14 cellular contexts compared by ENCODE assay signal in the genomic region with DNA sequence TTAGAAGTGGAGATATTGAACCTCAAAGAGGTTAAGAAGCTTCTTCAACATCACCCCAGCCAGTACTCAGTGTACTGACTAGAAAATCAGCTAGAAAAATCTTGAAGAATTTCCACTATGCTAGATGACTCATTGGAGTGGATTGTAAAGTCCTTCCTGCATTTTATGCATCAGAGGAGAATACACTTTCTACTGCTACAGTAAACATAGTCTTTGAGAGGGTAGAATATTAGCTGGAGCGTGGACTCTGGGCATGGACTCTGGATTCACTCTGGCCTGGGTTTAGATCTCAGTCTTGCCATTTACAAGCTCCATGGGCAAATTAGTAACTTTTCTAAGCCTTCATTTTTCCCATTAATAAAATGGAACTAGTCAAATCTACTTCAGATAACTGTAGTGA.
DNase-seq lines count a peak whose midpoint lies in the region; ATAC-seq and TF ChIP-seq lines count a peak whose summit lies in the region.
"Had no signal": no experiment of that assay in that cellular context is flagged by ENCODE, and none has a peak within 500 bp of the region (broad histone marks: within the 10 kb centered on the region; RNA-seq: fewer than 3 reads in every experiment).

No MANE protein-coding gene starts in this region.

- H3K27me3 ChIP-seq in HCT116 (ENCODE audit: insufficient read depth, low read length) (no peaks in the 10 kb centered on the region), hepatocyte (no peaks in the 10 kb centered on the region), thoracic aorta (replicated peaks; ENCODE audit: insufficient read depth) (no peaks in the 10 kb centered on the region)

- RAD21 ChIA-PET in HCT116 (lab: Charles Lee; ENCODE audit: low non-redundant PET in 1 of 2, low total read pairs in 2 of 2, uncharacterized antibody in 2 of 2, unreplicated experiment in 2 of 2): interaction anchor here (0.6 to 0.8 kb wide), 2 partner anchors 29 to 367 kb away, joined by 3 to 4 read pairs; no protein-coding TSS in a partner anchor

- H3K9me2 ChIP-seq in HCT116 (ENCODE audit: insufficient read depth) (no peaks in the 10 kb centered on the region), hepatocyte (replicated peaks; ENCODE audit: insufficient read depth) (no peaks in the 10 kb centered on the region)

- H2AFZ ChIP-seq in HCT116 (ENCODE audit: low read depth, low read length, poor library complexity, severe bottlenecking) (no peak overlapping the region), hepatocyte (no peak overlapping the region)

- 14% methylated on average over 1 of the region's 1 CpG for WGBS in hepatocyte (ENCODE audit: low lambda C conversion rate, missing lambda C conversion rate)

- H3K9me3 ChIP-seq in HCT116 (ENCODE audit: control insufficient read depth in 1 of 2, insufficient read depth in 1 of 2, low read depth in 1 of 2, low read length in 2 of 2) (no peaks in the 10 kb centered on the region; a peak in 1 of 4 replicates), hepatocyte (ENCODE audit: low read depth) (no peaks in the 10 kb centered on the region), thoracic aorta (no peaks in the 10 kb centered on the region)

- peak; percentile 66 for DNase-seq in HCT116 (ENCODE audit: low read depth, low spot score)
- DNase-seq in amniotic stem cell (lab: John Stamatoyannopoulos, UW): peak; percentile 35
- DNase-seq in hepatocyte (ENCODE audit: low spot score): peak; percentile 72
- no peak for DNase-seq in thoracic aorta (ENCODE audit: low spot score)
- no peak for DNase-seq in T-cell
- no peak for DNase-seq in NCI-H2029 treated with DMSO at 0.1 percent for 48 hours (lab: John Stamatoyannopoulos, UW)
- DNase-seq: endodermal cell, natural killer cell, NCI-H2227 treated with DMSO at 0.1 percent for 48 hours, T1000 had no signal

- intact Hi-C loops in HCT116 (cut with micrococcal nuclease): no loop called here

- CTCF ChIA-PET in HCT116 (lab: Charles Lee): no interaction called here
- CTCF ChIA-PET in T-cell (lab: Charles Lee): no interaction called here

- BruUV-seq in HCT116 (replicated peaks; lab: Mats Ljungman, UMichigan): no TSS peak

- TF ChIP-seq RAD21 in HCT116 (IDR thresholded peaks at IDR 0.05; ENCODE audit: low read depth): peak; percentile 34; the same call in 1 of the 2 replicates

- no peaks in the 10 kb centered on the region for H3K36me3 Mint-ChIP-seq in T-cell
- H3K36me3 Mint-ChIP-seq: natural killer cell had no signal

- peak; percentile 71 for ATAC-seq in HCT116
- ATAC-seq in thoracic aorta (ENCODE audit: insufficient number of reproducible peaks, low FRiP score, low read depth): peak; percentile 63
- ATAC-seq in T-cell (replicated peaks in 1 of 4): no peak
- no peak for ATAC-seq in HG02970 (IDR thresholded peaks at IDR 0.05; ENCODE audit: low FRiP score, unreplicated experiment)
- no peak for ATAC-seq in HG03135 (IDR thresholded peaks at IDR 0.05; ENCODE audit: unreplicated experiment)
- ATAC-seq: natural killer cell had no signal

- H3K36me3 ChIP-seq in HCT116 (ENCODE audit: control insufficient read depth in 1 of 2, insufficient read depth in 2 of 2, low read length in 2 of 2): peaks cover 0 to 9% of the 10 kb centered on the region in 2 experiments; a peak in 1 of 4 replicates
- H3K36me3 ChIP-seq in hepatocyte (replicated peaks; ENCODE audit: insufficient read depth, low read depth): no peaks in the 10 kb centered on the region
- no peaks in the 10 kb centered on the region for H3K36me3 ChIP-seq in thoracic aorta

- H3K27me3 Mint-ChIP-seq in T-cell: peaks cover 9 to 19% of the 10 kb centered on the region in 2 donors

- no peak overlapping the region for H3K4me3 Mint-ChIP-seq in T-cell
- H3K4me3 Mint-ChIP-seq: activated T-helper 1 cell treated with anti-CD3 and anti-CD28 coated beads, Interleukin-12 subunit alpha, Interleukin-12 subunit beta, Interleukin-2, Interleukin-4 antibody, amounts not matched to agents 30 ng/mL and 10 ng/mL and 1 ng/mL, durations not matched to agents 14 hours and 24 hours and 36 hours; endodermal cell; natural killer cell had no signal

- H4K20me1 ChIP-seq in HCT116 (ENCODE audit: insufficient read depth): no peaks in the 10 kb centered on the region
- H4K20me1 ChIP-seq in hepatocyte (ENCODE audit: insufficient read depth, poor library complexity, severe bottlenecking): no peaks in the 10 kb centered on the region

- H3K27ac Mint-ChIP-seq in T-cell: no peak overlapping the region
- H3K27ac Mint-ChIP-seq: activated T-helper 1 cell treated with anti-CD3 and anti-CD28 coated beads, Interleukin-12 subunit alpha, Interleukin-12 subunit beta, Interleukin-2, Interleukin-4 antibody, amounts not matched to agents 30 ng/mL and 10 ng/mL and 1 ng/mL, durations not matched to agents 14 hours and 24 hours and 36 hours; endodermal cell; natural killer cell had no signal

- H3K4me2 ChIP-seq in HCT116 (ENCODE audit: low read length) (peak overlapping the region; percentile 57), hepatocyte (no peak overlapping the region)

- POLR2A ChIA-PET in HCT116 (lab: Charles Lee) (interaction anchor here (0.6 to 1.1 kb wide), 3 partner anchors 11 to 69 kb away, joined by 3 to 4 read pairs (median 3); no protein-coding TSS in a partner anchor), T-cell (lab: Charles Lee) (no interaction called here)

- TF ChIP-seq CTCF in HCT116 (IDR thresholded peaks at IDR 0.05 in 2 of 3, conservative IDR thresholded peaks at IDR 0.05 in 1 of 3; ENCODE audit: borderline replicate concordance in 1 of 3, insufficient read depth in 1 of 3, low read depth in 2 of 3, low read length in 2 of 3) (no peak), hepatocyte (IDR thresholded peaks at IDR 0.05; ENCODE audit: poor library complexity) (no peak), thoracic aorta (IDR thresholded peaks at IDR 0.05) (no peak)

- H3K79me2 ChIP-seq in HCT116 (ENCODE audit: insufficient read depth, low read length): peaks cover 4% of the 10 kb centered on the region; the same call in 1 of the 2 replicates
- H3K79me2 ChIP-seq in hepatocyte: no peaks in the 10 kb centered on the region

- H3K9me3 Mint-ChIP-seq in T-cell: peaks cover 0 to 4% (median 0%) of the 10 kb centered on the region in 3 donors
- H3K9me3 Mint-ChIP-seq: activated T-helper 1 cell treated with anti-CD3 and anti-CD28 coated beads, Interleukin-12 subunit alpha, Interleukin-12 subunit beta, Interleukin-2, Interleukin-4 antibody, amounts not matched to agents 30 ng/mL and 10 ng/mL and 1 ng/mL, durations not matched to agents 14 hours and 24 hours and 36 hours had no signal

- H3K9ac ChIP-seq in HCT116 (ENCODE audit: low read length): peak overlapping the region; percentile 49

- H3K4me1 ChIP-seq in HCT116 (ENCODE audit: control insufficient read depth in 1 of 2, insufficient read depth in 2 of 2, low read length in 2 of 2) (peaks cover 61 to 75% of the 10 kb centered on the region in 2 experiments), hepatocyte (ENCODE audit: insufficient read depth) (peaks cover 21% of the 10 kb centered on the region), thoracic aorta (ENCODE audit: control insufficient read depth in 1 of 2, low read depth in 2 of 2) (peaks cover 0 to 10% of the 10 kb centered on the region in 2 donors)

- H3K4me3 ChIP-seq in HCT116 (replicated peaks in 1 of 2; ENCODE audit: low read depth in 1 of 2, low read length in 2 of 2) (peak overlapping the region in 1 of 2 experiments; percentile 12; a peak in 1 of 4 replicates), hepatocyte (no peak overlapping the region), thoracic aorta (no peak overlapping the region)

- H3K4me1 Mint-ChIP-seq in T-cell: no peaks in the 10 kb centered on the region
- H3K4me1 Mint-ChIP-seq: natural killer cell had no signal

- H3K27ac ChIP-seq in HCT116 (ENCODE audit: low read depth, low read length): peak overlapping the region; percentile 92
- H3K27ac ChIP-seq in hepatocyte: peak overlapping the region; percentile 69
- peak overlapping the region in 1 of 2 donors; percentile 1 for H3K27ac ChIP-seq in thoracic aorta
- H3K27ac ChIP-seq: HL-60 had no signal

- TF ChIP-seq POLR2A in HCT116 (IDR thresholded peaks at IDR 0.05; ENCODE audit: borderline replicate concordance, extremely low read depth, insufficient read depth, insufficient read length): no peak

TF ChIP-seq in HCT116, 20 proteins besides CTCF, POLR2A, EP300 and RAD21 (continues in another document):
- TF ChIP-seq SP1 (IDR thresholded peaks at IDR 0.05; ENCODE audit: low read depth) (peak; percentile 81), EZH2phosphoT487 (IDR thresholded peaks at IDR 0.05; ENCODE audit: borderline replicate concordance) (no peak), SRF (IDR thresholded peaks at IDR 0.05; ENCODE audit: low read depth) (peak; percentile 27; the same call in 1 of the 2 replicates), SIN3A (IDR thresholded peaks at IDR 0.05; ENCODE audit: low read depth) (peak; percentile 28; the same call in 1 of the 2 replicates), POLR2AphosphoS5 (IDR thresholded peaks at IDR 0.05; ENCODE audit: low read depth, low read length) (peak; percentile 40; the same call in 1 of the 2 replicates), CEBPB (IDR thresholded peaks at IDR 0.05; ENCODE audit: low read depth) (peak; percentile 37; the same call in 1 of the 2 replicates), EZH2 (IDR thresholded peaks at IDR 0.05) (no peak), ZFX (IDR thresholded peaks at IDR 0.05) (no peak), YY1 (IDR thresholded peaks at IDR 0.05; ENCODE audit: extremely low read depth, insufficient replicate concordance, low read depth, low read length) (peak; percentile 64), JUND (IDR thresholded peaks at IDR 0.05) (peak; percentile 91), CBX3 (IDR thresholded peaks at IDR 0.05; ENCODE audit: low read depth) (peak; percentile 82), ELF1 (IDR thresholded peaks at IDR 0.05; ENCODE audit: borderline replicate concordance, low read depth) (no peak; the same call in 1 of the 2 replicates)

Comparison
In these comparisons a context has a peak if more than half of its experiments do, and no peak if none do; other contexts are left out.
1. ATAC-seq: peak in HCT116 (single experiment) and thoracic aorta (single experiment); none in T-cell (0 of 4), HG02970 (single experiment) and HG03135 (single experiment).
2. DNase-seq: peak in HCT116 (single experiment), amniotic stem cell (single experiment) and hepatocyte (single experiment); none in thoracic aorta (single experiment), T-cell (0 of 34) and NCI-H2029 treated with DMSO at 0.1 percent for 48 hours (single experiment).